ENCODE assay signal across 1 cellular context in the genomic region with DNA sequence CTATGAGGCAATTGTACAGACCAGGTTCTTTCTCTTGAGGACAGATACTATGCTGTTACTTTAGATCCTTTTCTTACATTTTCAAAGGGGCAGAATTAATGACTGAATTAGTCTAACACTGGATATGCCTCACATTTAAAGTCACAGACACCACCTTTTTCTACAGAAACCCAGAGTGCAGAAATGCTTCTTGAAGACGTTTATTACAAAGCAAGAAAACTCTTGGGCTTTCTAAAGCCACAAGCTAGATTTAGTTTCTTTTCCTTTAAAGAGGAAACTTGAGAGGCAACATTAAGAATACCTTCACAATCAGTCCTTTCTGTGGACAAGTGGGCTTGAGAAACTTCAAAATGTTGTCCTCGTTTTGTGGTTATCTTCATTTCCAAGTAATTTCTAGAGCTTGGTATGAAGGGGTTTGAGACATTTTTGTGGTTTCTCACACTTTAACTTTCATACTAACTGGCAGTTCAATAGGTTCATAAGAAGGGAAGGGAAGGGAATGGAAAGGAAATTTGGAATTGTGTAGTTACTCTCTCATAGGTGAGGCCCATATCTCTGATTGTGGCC.
TF ChIP-seq lines count a peak whose summit lies in the region.

No MANE protein-coding gene starts in this region.

TF ChIP-seq in H1, 55 proteins besides CTCF, POLR2A, EP300 and RAD21 (continued from another document):
- TF ChIP-seq, protein P1, sequence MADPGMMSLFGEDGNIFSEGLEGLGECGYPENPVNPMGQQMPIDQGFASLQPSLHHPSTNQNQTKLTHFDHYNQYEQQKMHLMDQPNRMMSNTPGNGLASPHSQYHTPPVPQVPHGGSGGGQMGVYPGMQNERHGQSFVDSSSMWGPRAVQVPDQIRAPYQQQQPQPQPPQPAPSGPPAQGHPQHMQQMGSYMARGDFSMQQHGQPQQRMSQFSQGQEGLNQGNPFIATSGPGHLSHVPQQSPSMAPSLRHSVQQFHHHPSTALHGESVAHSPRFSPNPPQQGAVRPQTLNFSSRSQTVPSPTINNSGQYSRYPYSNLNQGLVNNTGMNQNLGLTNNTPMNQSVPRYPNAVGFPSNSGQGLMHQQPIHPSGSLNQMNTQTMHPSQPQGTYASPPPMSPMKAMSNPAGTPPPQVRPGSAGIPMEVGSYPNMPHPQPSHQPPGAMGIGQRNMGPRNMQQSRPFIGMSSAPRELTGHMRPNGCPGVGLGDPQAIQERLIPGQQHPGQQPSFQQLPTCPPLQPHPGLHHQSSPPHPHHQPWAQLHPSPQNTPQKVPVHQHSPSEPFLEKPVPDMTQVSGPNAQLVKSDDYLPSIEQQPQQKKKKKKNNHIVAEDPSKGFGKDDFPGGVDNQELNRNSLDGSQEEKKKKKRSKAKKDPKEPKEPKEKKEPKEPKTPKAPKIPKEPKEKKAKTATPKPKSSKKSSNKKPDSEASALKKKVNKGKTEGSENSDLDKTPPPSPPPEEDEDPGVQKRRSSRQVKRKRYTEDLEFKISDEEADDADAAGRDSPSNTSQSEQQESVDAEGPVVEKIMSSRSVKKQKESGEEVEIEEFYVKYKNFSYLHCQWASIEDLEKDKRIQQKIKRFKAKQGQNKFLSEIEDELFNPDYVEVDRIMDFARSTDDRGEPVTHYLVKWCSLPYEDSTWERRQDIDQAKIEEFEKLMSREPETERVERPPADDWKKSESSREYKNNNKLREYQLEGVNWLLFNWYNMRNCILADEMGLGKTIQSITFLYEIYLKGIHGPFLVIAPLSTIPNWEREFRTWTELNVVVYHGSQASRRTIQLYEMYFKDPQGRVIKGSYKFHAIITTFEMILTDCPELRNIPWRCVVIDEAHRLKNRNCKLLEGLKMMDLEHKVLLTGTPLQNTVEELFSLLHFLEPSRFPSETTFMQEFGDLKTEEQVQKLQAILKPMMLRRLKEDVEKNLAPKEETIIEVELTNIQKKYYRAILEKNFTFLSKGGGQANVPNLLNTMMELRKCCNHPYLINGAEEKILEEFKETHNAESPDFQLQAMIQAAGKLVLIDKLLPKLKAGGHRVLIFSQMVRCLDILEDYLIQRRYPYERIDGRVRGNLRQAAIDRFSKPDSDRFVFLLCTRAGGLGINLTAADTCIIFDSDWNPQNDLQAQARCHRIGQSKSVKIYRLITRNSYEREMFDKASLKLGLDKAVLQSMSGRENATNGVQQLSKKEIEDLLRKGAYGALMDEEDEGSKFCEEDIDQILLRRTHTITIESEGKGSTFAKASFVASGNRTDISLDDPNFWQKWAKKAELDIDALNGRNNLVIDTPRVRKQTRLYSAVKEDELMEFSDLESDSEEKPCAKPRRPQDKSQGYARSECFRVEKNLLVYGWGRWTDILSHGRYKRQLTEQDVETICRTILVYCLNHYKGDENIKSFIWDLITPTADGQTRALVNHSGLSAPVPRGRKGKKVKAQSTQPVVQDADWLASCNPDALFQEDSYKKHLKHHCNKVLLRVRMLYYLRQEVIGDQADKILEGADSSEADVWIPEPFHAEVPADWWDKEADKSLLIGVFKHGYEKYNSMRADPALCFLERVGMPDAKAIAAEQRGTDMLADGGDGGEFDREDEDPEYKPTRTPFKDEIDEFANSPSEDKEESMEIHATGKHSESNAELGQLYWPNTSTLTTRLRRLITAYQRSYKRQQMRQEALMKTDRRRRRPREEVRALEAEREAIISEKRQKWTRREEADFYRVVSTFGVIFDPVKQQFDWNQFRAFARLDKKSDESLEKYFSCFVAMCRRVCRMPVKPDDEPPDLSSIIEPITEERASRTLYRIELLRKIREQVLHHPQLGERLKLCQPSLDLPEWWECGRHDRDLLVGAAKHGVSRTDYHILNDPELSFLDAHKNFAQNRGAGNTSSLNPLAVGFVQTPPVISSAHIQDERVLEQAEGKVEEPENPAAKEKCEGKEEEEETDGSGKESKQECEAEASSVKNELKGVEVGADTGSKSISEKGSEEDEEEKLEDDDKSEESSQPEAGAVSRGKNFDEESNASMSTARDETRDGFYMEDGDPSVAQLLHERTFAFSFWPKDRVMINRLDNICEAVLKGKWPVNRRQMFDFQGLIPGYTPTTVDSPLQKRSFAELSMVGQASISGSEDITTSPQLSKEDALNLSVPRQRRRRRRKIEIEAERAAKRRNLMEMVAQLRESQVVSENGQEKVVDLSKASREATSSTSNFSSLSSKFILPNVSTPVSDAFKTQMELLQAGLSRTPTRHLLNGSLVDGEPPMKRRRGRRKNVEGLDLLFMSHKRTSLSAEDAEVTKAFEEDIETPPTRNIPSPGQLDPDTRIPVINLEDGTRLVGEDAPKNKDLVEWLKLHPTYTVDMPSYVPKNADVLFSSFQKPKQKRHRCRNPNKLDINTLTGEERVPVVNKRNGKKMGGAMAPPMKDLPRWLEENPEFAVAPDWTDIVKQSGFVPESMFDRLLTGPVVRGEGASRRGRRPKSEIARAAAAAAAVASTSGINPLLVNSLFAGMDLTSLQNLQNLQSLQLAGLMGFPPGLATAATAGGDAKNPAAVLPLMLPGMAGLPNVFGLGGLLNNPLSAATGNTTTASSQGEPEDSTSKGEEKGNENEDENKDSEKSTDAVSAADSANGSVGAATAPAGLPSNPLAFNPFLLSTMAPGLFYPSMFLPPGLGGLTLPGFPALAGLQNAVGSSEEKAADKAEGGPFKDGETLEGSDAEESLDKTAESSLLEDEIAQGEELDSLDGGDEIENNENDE (IDR thresholded peaks at IDR 0.05; ENCODE audit: insufficient replicate concordance, low read length): no peak
- no peak for TF ChIP-seq CBX8 (IDR thresholded peaks at IDR 0.05; ENCODE audit: borderline replicate concordance, low read depth, low read length)
